ENCODE assay signal across 8 cellular contexts in genomic region chr15:85840079-85840801, GRCh38. TPM values are rescaled to one million over a fixed set of nuclear protein-coding genes. Genes with fewer than 3 reads are reported as not detected.
DNase-seq lines count a peak whose midpoint lies in the region; ATAC-seq and TF ChIP-seq lines count a peak whose summit lies in the region.

No MANE protein-coding gene starts in this region.

- TF ChIP-seq CTCF in GM12874 (IDR thresholded peaks at IDR 0.05; ENCODE audit: insufficient read depth, low read depth, low read length) (peak; percentile 93), vagina (IDR thresholded peaks at IDR 0.05) (peak; percentile 67 to 87 (median 80))

- intact Hi-C loops in left ventricle myocardium superior (cut with micrococcal nuclease) (no loop called here), vagina (cut with DNase I) (no loop called here)

- no peak overlapping the region for H3K27ac ChIP-seq in vagina

- peak; percentile 50 for DNase-seq in NCI-H1105 (lab: John Stamatoyannopoulos, UW)
- DNase-seq in T-helper 1 cell, result peak; percentile 48 to 71 (median 67)
- DNase-seq in amniotic epithelial cell (ENCODE audit: low read depth), result peak; percentile 51
- peak; percentile 90 for DNase-seq in left ventricle myocardium superior
- peak; percentile 25 for DNase-seq in putamen (ENCODE audit: low spot score)
- no peak for DNase-seq in vagina (ENCODE audit: extremely low spot score in 2 of 2)

- H3K4me3 ChIP-seq in vagina, result peak overlapping the region; percentile 17 to 27

- H3K4me1 ChIP-seq in vagina, result peaks cover 4% of the 10 kb centered on the region

- no peaks in the 10 kb centered on the region for H3K36me3 ChIP-seq in vagina

- H3K9me3 ChIP-seq in vagina, result no peaks in the 10 kb centered on the region

- TF ChIP-seq POLR2A in vagina (IDR thresholded peaks at IDR 0.05), result no peak

- peak; percentile 99 for ATAC-seq in HG02642 (IDR thresholded peaks at IDR 0.05; ENCODE audit: poor library complexity, unreplicated experiment)
- peak; percentile 92 for ATAC-seq in left ventricle myocardium superior

- no peaks in the 10 kb centered on the region for H3K27me3 ChIP-seq in vagina

RNA-seq across cellular contexts. Expression of gene KLHL25, which starts 45.5 kb away (rescaled TPM):
- total RNA-seq in left ventricle myocardium superior (3.8 TPM), vagina (9.6 TPM)

Comparison
In these comparisons a context has a peak if more than half of its experiments do, and no peak if none do; other contexts are left out.
1. DNase-seq: peak in NCI-H1105 (single experiment), T-helper 1 cell (5 of 5), amniotic epithelial cell (single experiment), left ventricle myocardium superior (single experiment) and putamen (single experiment); none in vagina (0 of 2).